ENCODE assay signal across 8 cellular contexts in genomic region chr17:4881761-4882555, GRCh38. TPM values are rescaled to one million over a fixed set of nuclear protein-coding genes. Genes with fewer than 3 reads are reported as not detected.
DNase-seq lines count a peak whose midpoint lies in the region; ATAC-seq and TF ChIP-seq lines count a peak whose summit lies in the region.

No MANE protein-coding gene starts in this region.

- no peak overlapping the region for H2AFZ ChIP-seq in GM23338

- peaks cover 3% of the 10 kb centered on the region; the same call in 1 of the 2 replicates for H3K36me3 ChIP-seq in GM23338 (ENCODE audit: insufficient read depth)
- H3K36me3 ChIP-seq in Peyer's patch = peaks cover 0 to 67% (median 0%) of the 10 kb centered on the region in 3 donors

- H3K4me3 ChIP-seq in GM23338 = no peak overlapping the region
- no peak overlapping the region for H3K4me3 ChIP-seq in Peyer's patch

- no peaks in the 10 kb centered on the region for H3K4me1 ChIP-seq in GM23338 (ENCODE audit: insufficient read depth)
- no peaks in the 10 kb centered on the region for H3K4me1 ChIP-seq in Peyer's patch

- H3K27me3 ChIP-seq in GM23338 (ENCODE audit: insufficient read depth) (no peaks in the 10 kb centered on the region), Peyer's patch (no peaks in the 10 kb centered on the region)

- H3K79me2 ChIP-seq in GM23338 (replicated peaks; ENCODE audit: insufficient read depth) = no peaks in the 10 kb centered on the region

- no peaks in the 10 kb centered on the region for H3K9me2 ChIP-seq in GM23338 (ENCODE audit: insufficient read depth)

- H3K27ac ChIP-seq in GM23338 (ENCODE audit: low read depth) (peak overlapping the region; percentile 51), Peyer's patch (no peak overlapping the region)

- peak; percentile 0 to 6 for DNase-seq in AML-193 (lab: John Stamatoyannopoulos, UW)
- DNase-seq in GM23338 (ENCODE audit: low spot score) = peak; percentile 93
- peak; percentile 76 to 86 (median 85) for DNase-seq in Peyer's patch
- peak; percentile 70 for DNase-seq in activated naive CD4-positive, alpha-beta T cell treated with anti-CD3 and anti-CD28 coated beads, Interleukin-2, amount 50 U/mL, for 16 hours
- DNase-seq in head of caudate nucleus = peak in 41 of 42 donors; percentile 48 to 89 (median 75)
- peak; percentile 63 for DNase-seq in retina
- no peak for DNase-seq in H4 (ENCODE audit: low spot score)

- H3K4me1 Mint-ChIP-seq in GM23338 = peaks cover 14% of the 10 kb centered on the region

- H3K9me3 ChIP-seq in Peyer's patch = no peaks in the 10 kb centered on the region

- H4K20me1 ChIP-seq in GM23338 (replicated peaks; ENCODE audit: insufficient read depth) = 0 out of 2 replicates have a peak, but pooled peaks cover 3% of the 10 kb centered on the region

- H3K4me2 ChIP-seq in GM23338 = no peak overlapping the region

- H3K27me3 Mint-ChIP-seq in GM23338 (ENCODE audit: insufficient read depth, low read depth, poor library complexity) = peaks cover 13% of the 10 kb centered on the region

- H3F3A ChIP-seq in GM23338 (replicated peaks; ENCODE audit: low read depth) = peaks cover 7% of the 10 kb centered on the region; the same call in 1 of the 2 replicates

- no peak overlapping the region; the same call in 2 of the 3 replicates for H3K4me3 Mint-ChIP-seq in GM23338

- intact Hi-C loops in head of caudate nucleus (cut with DNase I) = loop anchor here (10.0 kb wide), 1 partner anchor 47 kb away; the partner anchor contains the start of gene MINK1

- TF ChIP-seq CTCF in GM23338 (conservative IDR thresholded peaks at IDR 0.05; ENCODE audit: low read depth in 2 of 2) (peak; percentile 93 to 94), Peyer's patch (IDR thresholded peaks at IDR 0.05) (peak; percentile 62 to 84 (median 82))

- no peaks in the 10 kb centered on the region for H3K9me3 Mint-ChIP-seq in GM23338

- ATAC-seq in GM23338 (peak; percentile 98), HG03460 (IDR thresholded peaks at IDR 0.05; ENCODE audit: unreplicated experiment) (no peak)

- no peak overlapping the region; the same call in 1 of the 2 replicates for H3K27ac Mint-ChIP-seq in GM23338

- H3K36me3 Mint-ChIP-seq in GM23338 (ENCODE audit: low read depth) = peaks cover 32% of the 10 kb centered on the region

- TF ChIP-seq POLR2A in Peyer's patch (IDR thresholded peaks at IDR 0.05) = no peak

TF ChIP-seq in GM23338, 12 proteins besides CTCF, POLR2A, EP300 and RAD21:
- no peak for TF ChIP-seq CREB1 (CRISPR knock-in tag; IDR thresholded peaks at IDR 0.05; ENCODE audit: low read depth)
- peak; percentile 28; the same call in 1 of the 2 replicates for TF ChIP-seq POLR2AphosphoS5 (IDR thresholded peaks at IDR 0.05; ENCODE audit: low read depth)

RNA-seq across cellular contexts. Expression of gene C17orf107, which starts 17.4 kb away (rescaled TPM):
- 3.6 and 5.9 TPM in 2 replicates for total RNA-seq in GM23338 (2014; rRNA removed; shearing (Covaris generic))
- polyA plus RNA-seq in GM23338 (2016; fragmentation: Nextera tagmentation; extraction: Ambion mirVana) = 0.78 and 1.9 TPM in 2 replicates
- 1 to 10 TPM in 2 of 4 donors, under 1 TPM in 2; 0.66 to 5.0 (median 1.5) TPM for total RNA-seq in Peyer's patch
- 0.08 TPM in 1 of 2 replicates, not detected in the other for total RNA-seq in H4 (2014; rRNA removed; shearing (Covaris generic))

RNA-seq across cellular contexts. Expression of gene CHRNE, which starts 20.9 kb away (rescaled TPM):
- total RNA-seq in GM23338 (2014; rRNA removed; shearing (Covaris generic)) = 0.23 and 1.2 TPM in 2 replicates
- polyA plus RNA-seq in GM23338 (2016; fragmentation: Nextera tagmentation; extraction: Ambion mirVana) = 0.24 and 0.50 TPM in 2 replicates
- total RNA-seq in Peyer's patch = not detected
- 0.04 and 0.14 TPM in 2 replicates for total RNA-seq in H4 (2014; rRNA removed; shearing (Covaris generic))

RNA-seq across cellular contexts. Expression of gene MINK1, which starts 48.8 kb away (rescaled TPM):
- total RNA-seq in GM23338 (2014; rRNA removed; shearing (Covaris generic)) = 42.1 and 54.9 TPM in 2 replicates
- 17.3 and 19.4 TPM in 2 replicates for polyA plus RNA-seq in GM23338 (2016; fragmentation: Nextera tagmentation; extraction: Ambion mirVana)
- total RNA-seq in Peyer's patch = 100 to 1,000 TPM; 111 to 278 (median 223) TPM
- total RNA-seq in H4 (2014; rRNA removed; shearing (Covaris generic)) = 7.4 and 8.4 TPM in 2 replicates

RNA-seq across cellular contexts. Expression of gene GP1BA, which starts 50.1 kb away (rescaled TPM):
- not detected in 2 replicates for total RNA-seq in GM23338 (2014; rRNA removed; shearing (Covaris generic))
- polyA plus RNA-seq in GM23338 (2016; fragmentation: Nextera tagmentation; extraction: Ambion mirVana) = 0.14 and 0.24 TPM in 2 replicates
- total RNA-seq in Peyer's patch = not detected
- total RNA-seq in H4 (2014; rRNA removed; shearing (Covaris generic)) = not detected in 2 replicates

RNA-seq across cellular contexts. Expression of gene SLC25A11, which starts 57.9 kb away (rescaled TPM):
- 70.4 and 73.6 TPM in 2 replicates for total RNA-seq in GM23338 (2014; rRNA removed; shearing (Covaris generic))
- 35.7 and 37.8 TPM in 2 replicates for polyA plus RNA-seq in GM23338 (2016; fragmentation: Nextera tagmentation; extraction: Ambion mirVana)
- 10 to 100 TPM; 30.5 to 84.1 (median 60.4) TPM for total RNA-seq in Peyer's patch
- total RNA-seq in H4 (2014; rRNA removed; shearing (Covaris generic)) = 64.1 and 70.8 TPM in 2 replicates
